Comparison of ENCODE assay signal across 26 cellular contexts in genomic region chr19:8127311-8127710, GRCh38. TPM values are rescaled to one million over a fixed set of nuclear protein-coding genes. Genes with fewer than 3 reads are reported as not detected.
DNase-seq lines count a peak whose midpoint lies in the region; TF ChIP-seq lines count a peak whose summit lies in the region.
"Had no signal": no experiment of that assay in that cellular context is flagged by ENCODE, and none has a peak within 500 bp of the region (broad histone marks: within the 10 kb centered on the region; RNA-seq: fewer than 3 reads in every experiment).

No MANE protein-coding gene starts in this region.

- H3K9me3 Mint-ChIP-seq in neural crest cell = no peaks in the 10 kb centered on the region
- no peaks in the 10 kb centered on the region for H3K9me3 Mint-ChIP-seq in mesothelial cell of epicardium
- H3K9me3 Mint-ChIP-seq in progenitor cell of endocrine pancreas (ENCODE audit: low read depth) = no peaks in the 10 kb centered on the region
- H3K9me3 Mint-ChIP-seq: CD8-positive, alpha-beta T cell; IgD-negative memory B cell; T-helper 1 cell treated with Interleukin-12 subunit alpha and Interleukin-12 subunit beta and Interleukin-4 antibody, amounts not matched to agents 30 μg/mL and 1 μg/mL, for 36 hours had no signal

- H3K4me3 ChIP-seq in HEK293 (ENCODE audit: low read depth, low read length) = no peak overlapping the region
- H3K4me3 ChIP-seq: HAP-1, SK-N-MC had no signal

- H3K4me3 Mint-ChIP-seq in neural crest cell (no peak overlapping the region), mesothelial cell of epicardium (no peak overlapping the region), progenitor cell of endocrine pancreas (ENCODE audit: low read depth) (no peak overlapping the region)
- H3K4me3 Mint-ChIP-seq: B cell; CD8-positive, alpha-beta T cell; IgD-negative memory B cell; T-helper 1 cell treated with Interleukin-12 subunit alpha and Interleukin-12 subunit beta and Interleukin-4 antibody, amounts not matched to agents 30 μg/mL and 1 μg/mL, for 36 hours had no signal

- no peaks in the 10 kb centered on the region for H3K27me3 Mint-ChIP-seq in neural crest cell (ENCODE audit: low read depth)
- H3K27me3 Mint-ChIP-seq in mesothelial cell of epicardium (ENCODE audit: low read depth) = no peaks in the 10 kb centered on the region
- H3K27me3 Mint-ChIP-seq in progenitor cell of endocrine pancreas = no peaks in the 10 kb centered on the region

- H3K9me3 ChIP-seq in HEK293 (ENCODE audit: control insufficient read depth, insufficient read depth, low read depth, low read length) = no peaks in the 10 kb centered on the region
- H3K9me3 ChIP-seq: Caco-2, HAP-1 had no signal

- DNase-seq in A172 (ENCODE audit: low spot score) (peak; percentile 24), D341Med (ENCODE audit: low spot score) (peak; percentile 4), neural crest cell (ENCODE audit: low read depth, low spot score) (no peak), mesothelial cell of epicardium (ENCODE audit: low spot score in 2 of 2, unreplicated experiment in 2 of 2) (no peak), NCI-H1105 treated with DMSO at 0.1 percent for 48 hours (lab: John Stamatoyannopoulos, UW) (no peak), progenitor cell of endocrine pancreas (ENCODE audit: low spot score, unreplicated experiment) (no peak)
- DNase-seq: Caco-2; CD8-positive, alpha-beta T cell; DMS153; DND-41; MM.1S; NCI-H1436; NCI-H1930; NCI-H446 treated with DMSO at 0.1 percent for 48 hours; NCI-H526; SIG-M5; SW 1271 had no signal

- H3K4me1 ChIP-seq in HEK293 (ENCODE audit: control insufficient read depth, insufficient read depth, low read length) = peaks cover 2% of the 10 kb centered on the region; the same call in 1 of the 2 replicates
- H3K4me1 ChIP-seq: Caco-2, HAP-1 had no signal

- no peak overlapping the region for H3K27ac ChIP-seq in HEK293 (ENCODE audit: extremely low read depth, low read depth, low read length)
- H3K27ac ChIP-seq: C4-2B, HL-60, KMS-11, SK-N-MC had no signal

- peak overlapping the region; percentile 68 for H3K27ac Mint-ChIP-seq in neural crest cell (ENCODE audit: unreplicated experiment)
- no peak overlapping the region for H3K27ac Mint-ChIP-seq in mesothelial cell of epicardium
- no peak overlapping the region for H3K27ac Mint-ChIP-seq in progenitor cell of endocrine pancreas
- H3K27ac Mint-ChIP-seq: B cell; CD8-positive, alpha-beta T cell; IgD-negative memory B cell; T-helper 1 cell treated with Interleukin-12 subunit alpha and Interleukin-12 subunit beta and Interleukin-4 antibody, amounts not matched to agents 30 μg/mL and 1 μg/mL, for 36 hours had no signal

- CTCF ChIA-PET in HEK293 (lab: Yijun Ruan, JAX) = no interaction called here

- H3K4me1 Mint-ChIP-seq in neural crest cell = no peaks in the 10 kb centered on the region
- no peaks in the 10 kb centered on the region for H3K4me1 Mint-ChIP-seq in mesothelial cell of epicardium
- no peaks in the 10 kb centered on the region for H3K4me1 Mint-ChIP-seq in progenitor cell of endocrine pancreas (ENCODE audit: low read depth)
- H3K4me1 Mint-ChIP-seq: B cell had no signal

- POLR2A ChIA-PET in HEK293 (lab: Yijun Ruan, JAX) = no interaction called here

- TF ChIP-seq CTCF in HEK293 (tag by site-specific recombination; IDR thresholded peaks at IDR 0.05) (no peak), neural crest cell (conservative IDR thresholded peaks at IDR 0.05) (no peak), mesothelial cell of epicardium (IDR thresholded peaks at IDR 0.05; ENCODE audit: unreplicated experiment) (no peak), progenitor cell of endocrine pancreas (IDR thresholded peaks at IDR 0.05; ENCODE audit: unreplicated experiment) (no peak)

- H3K36me3 Mint-ChIP-seq in neural crest cell (ENCODE audit: low read depth) = no peaks in the 10 kb centered on the region
- peaks cover 30% of the 10 kb centered on the region for H3K36me3 Mint-ChIP-seq in mesothelial cell of epicardium
- peaks cover 18% of the 10 kb centered on the region for H3K36me3 Mint-ChIP-seq in progenitor cell of endocrine pancreas (ENCODE audit: insufficient read depth)
- H3K36me3 Mint-ChIP-seq: CD8-positive, alpha-beta T cell; IgD-negative memory B cell had no signal

- H3K36me3 ChIP-seq in HEK293 (ENCODE audit: control insufficient read depth in 2 of 2, insufficient read depth in 1 of 2, low read length in 2 of 2) = peaks cover 0 to 3% of the 10 kb centered on the region in 2 experiments; a peak in 1 of 3 replicates
- H3K36me3 ChIP-seq: HAP-1 had no signal

TF ChIP-seq in HEK293, 187 proteins besides CTCF, POLR2A, EP300 and RAD21 (continues in another document):
- TF ChIP-seq ZBTB48 (tag by site-specific recombination; IDR thresholded peaks at IDR 0.05) = no peak
- TF ChIP-seq ZNF521 (tag by site-specific recombination; IDR thresholded peaks at IDR 0.05) = no peak
- peak; percentile 35; the same call in 1 of the 2 replicates for TF ChIP-seq ZBTB8A (tag by site-specific recombination; IDR thresholded peaks at IDR 0.05)
- TF ChIP-seq SP7 (tag by site-specific recombination; IDR thresholded peaks at IDR 0.05) = peak; percentile 49; the same call in 1 of the 2 replicates
- no peak for TF ChIP-seq ZNF561 (tag by site-specific recombination; IDR thresholded peaks at IDR 0.05; ENCODE audit: borderline replicate concordance)
- no peak for TF ChIP-seq ZNF324 (tag by site-specific recombination; IDR thresholded peaks at IDR 0.05)
- no peak for TF ChIP-seq WT1 (tag by site-specific recombination; IDR thresholded peaks at IDR 0.05)
- no peak for TF ChIP-seq ZNF184 (tag by site-specific recombination; IDR thresholded peaks at IDR 0.05)
- 0 out of 2 replicates have a peak, but pooled peaks have one; percentile 33 for TF ChIP-seq IKZF3 (tag by site-specific recombination; IDR thresholded peaks at IDR 0.05)
- no peak for TF ChIP-seq ZNF248 (tag by site-specific recombination; IDR thresholded peaks at IDR 0.05)
- TF ChIP-seq, protein P1, sequence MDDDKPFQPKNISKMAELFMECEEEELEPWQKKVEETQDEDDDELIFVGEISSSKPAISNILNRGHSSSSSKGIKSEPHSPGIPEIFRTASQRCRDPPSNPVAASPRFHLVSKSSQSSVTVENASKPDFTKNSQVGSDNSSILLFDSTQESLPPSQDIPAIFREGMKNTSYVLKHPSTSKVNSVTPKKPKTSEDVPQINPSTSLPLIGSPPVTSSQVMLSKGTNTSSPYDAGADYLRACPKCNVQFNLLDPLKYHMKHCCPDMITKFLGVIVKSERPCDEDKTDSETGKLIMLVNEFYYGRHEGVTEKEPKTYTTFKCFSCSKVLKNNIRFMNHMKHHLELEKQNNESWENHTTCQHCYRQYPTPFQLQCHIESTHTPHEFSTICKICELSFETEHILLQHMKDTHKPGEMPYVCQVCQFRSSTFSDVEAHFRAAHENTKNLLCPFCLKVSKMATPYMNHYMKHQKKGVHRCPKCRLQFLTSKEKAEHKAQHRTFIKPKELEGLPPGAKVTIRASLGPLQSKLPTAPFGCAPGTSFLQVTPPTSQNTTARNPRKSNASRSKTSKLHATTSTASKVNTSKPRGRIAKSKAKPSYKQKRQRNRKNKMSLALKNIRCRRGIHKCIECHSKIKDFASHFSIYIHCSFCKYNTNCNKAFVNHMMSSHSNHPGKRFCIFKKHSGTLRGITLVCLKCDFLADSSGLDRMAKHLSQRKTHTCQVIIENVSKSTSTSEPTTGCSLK (tag by site-specific recombination; IDR thresholded peaks at IDR 0.05) = no peak
- no peak for TF ChIP-seq ZNF747 (tag by site-specific recombination; IDR thresholded peaks at IDR 0.05)
- peak; percentile 67; the same call in 1 of the 2 replicates for TF ChIP-seq SCRT1 (tag by site-specific recombination; IDR thresholded peaks at IDR 0.05; ENCODE audit: borderline replicate concordance)
- TF ChIP-seq ZIC2 (tag by site-specific recombination; IDR thresholded peaks at IDR 0.05) = peak; percentile 78
- TF ChIP-seq ZNF580 (tag by site-specific recombination; IDR thresholded peaks at IDR 0.05) = no peak
- TF ChIP-seq ZNF335 (tag by site-specific recombination; conservative IDR thresholded peaks at IDR 0.05) = 0 out of 2 replicates have a peak, but pooled peaks have one; percentile 18
- TF ChIP-seq ZNF660 (tag by site-specific recombination; IDR thresholded peaks at IDR 0.05) = no peak
- no peak for TF ChIP-seq ZNF514 (tag by site-specific recombination; IDR thresholded peaks at IDR 0.05)
- no peak for TF ChIP-seq ZNF571 (tag by site-specific recombination; IDR thresholded peaks at IDR 0.05)
- TF ChIP-seq SCRT2 (tag by site-specific recombination; IDR thresholded peaks at IDR 0.05) = peak; percentile 92
- TF ChIP-seq ZNF175 (tag by site-specific recombination; IDR thresholded peaks at IDR 0.05) = no peak
- TF ChIP-seq ZNF596 (tag by site-specific recombination; IDR thresholded peaks at IDR 0.05) = no peak
- no peak for TF ChIP-seq PBX3 (CRISPR knock-in tag; IDR thresholded peaks at IDR 0.05)

RNA-seq across cellular contexts. Expression of gene FBN3, which starts 22.1 kb away (rescaled TPM):
- 0.62 TPM in 1 of 2 replicates, not detected in the other for total RNA-seq in A172 (2014; rRNA removed; shearing (Covaris generic))
- total RNA-seq in neural crest cell (12.8 and 13.9 TPM in 2 replicates), mesothelial cell of epicardium (115 to 124 TPM (median 120 TPM) in 3 replicates), progenitor cell of endocrine pancreas (121 and 122 TPM in 2 replicates)
- total RNA-seq: B cell had no signal

Comparison
In these comparisons a context has a peak if more than half of its experiments do, and no peak if none do; other contexts are left out.
1. DNase-seq: peak in A172 (single experiment) and D341Med (single experiment); none in neural crest cell (single experiment), mesothelial cell of epicardium (0 of 2), NCI-H1105 treated with DMSO at 0.1 percent for 48 hours (single experiment) and progenitor cell of endocrine pancreas (single experiment).